In genomic region chr6:109874621-109875020, GRCh38 we compare ENCODE assay signal across 2 cellular contexts.
TF ChIP-seq lines count a peak whose summit lies in the region.

No MANE protein-coding gene starts in this region.

TF ChIP-seq in GM23338, 12 proteins besides CTCF, POLR2A, EP300 and RAD21 (continued from another document):
- TF ChIP-seq POLR2AphosphoS5 (IDR thresholded peaks at IDR 0.05; ENCODE audit: low read depth), result no peak
- no peak for TF ChIP-seq JUNB (IDR thresholded peaks at IDR 0.05; ENCODE audit: unreplicated experiment)
- TF ChIP-seq ZNF462 (CRISPR knock-in tag; IDR thresholded peaks at IDR 0.05), result no peak
- TF ChIP-seq ETS1 (IDR thresholded peaks at IDR 0.05), result no peak
- TF ChIP-seq EZH2 (IDR thresholded peaks at IDR 0.05; ENCODE audit: low read depth, unreplicated experiment), result no peak
- no peak for TF ChIP-seq REST (IDR thresholded peaks at IDR 0.05; ENCODE audit: unreplicated experiment)
- TF ChIP-seq ZNF114 (CRISPR knock-in tag; IDR thresholded peaks at IDR 0.05), result no peak
- TF ChIP-seq NANOG (IDR thresholded peaks at IDR 0.05; ENCODE audit: borderline replicate concordance), result no peak
- no peak for TF ChIP-seq STAT1 (IDR thresholded peaks at IDR 0.05; ENCODE audit: unreplicated experiment)
- no peak for TF ChIP-seq CREB1 (CRISPR knock-in tag; IDR thresholded peaks at IDR 0.05; ENCODE audit: low read depth)
- no peak for TF ChIP-seq ZNF331 (CRISPR knock-in tag; IDR thresholded peaks at IDR 0.05; ENCODE audit: low read depth)

TF ChIP-seq in H1, 55 proteins besides CTCF, POLR2A, EP300 and RAD21 (continued from another document):
- TF ChIP-seq CTBP2 (IDR thresholded peaks at IDR 0.05; ENCODE audit: borderline replicate concordance, insufficient read depth, insufficient read length, low read length) (no peak), CHD1 (IDR thresholded peaks at IDR 0.05; ENCODE audit: low read depth, low read length) (no peak), EGR1 (IDR thresholded peaks at IDR 0.05; ENCODE audit: borderline replicate concordance, low read depth, low read length) (no peak), EZH2 (IDR thresholded peaks at IDR 0.05; ENCODE audit: low read depth, low read length, severe bottlenecking) (no peak), JUND (IDR thresholded peaks at IDR 0.05; ENCODE audit: low read length) (no peak), ASH2L (IDR thresholded peaks at IDR 0.05; ENCODE audit: low read length) (no peak), HDAC2 (IDR thresholded peaks at IDR 0.05; ENCODE audit: borderline replicate concordance in 1 of 2, low read depth in 2 of 2, low read length in 2 of 2) (no peak), E2F6 (IDR thresholded peaks at IDR 0.05) (no peak), TCF12 (IDR thresholded peaks at IDR 0.05; ENCODE audit: low read depth, low read length) (no peak), GABPA (IDR thresholded peaks at IDR 0.05; ENCODE audit: borderline replicate concordance, insufficient read depth, low read length) (no peak), CBX5 (IDR thresholded peaks at IDR 0.05; ENCODE audit: low read depth, low read length) (no peak), SAP30 (IDR thresholded peaks at IDR 0.05; ENCODE audit: insufficient read depth, insufficient replicate concordance, low read length) (no peak), ATF2 (IDR thresholded peaks at IDR 0.05; ENCODE audit: low read length) (no peak), JUN (IDR thresholded peaks at IDR 0.05; ENCODE audit: low read depth, low read length) (no peak), BRCA1 (IDR thresholded peaks at IDR 0.05; ENCODE audit: low read depth, low read length) (no peak), KDM5A (IDR thresholded peaks at IDR 0.05; ENCODE audit: low read length) (no peak)
